Comparison of ENCODE assay signal across 1 cellular context in the genomic region with DNA sequence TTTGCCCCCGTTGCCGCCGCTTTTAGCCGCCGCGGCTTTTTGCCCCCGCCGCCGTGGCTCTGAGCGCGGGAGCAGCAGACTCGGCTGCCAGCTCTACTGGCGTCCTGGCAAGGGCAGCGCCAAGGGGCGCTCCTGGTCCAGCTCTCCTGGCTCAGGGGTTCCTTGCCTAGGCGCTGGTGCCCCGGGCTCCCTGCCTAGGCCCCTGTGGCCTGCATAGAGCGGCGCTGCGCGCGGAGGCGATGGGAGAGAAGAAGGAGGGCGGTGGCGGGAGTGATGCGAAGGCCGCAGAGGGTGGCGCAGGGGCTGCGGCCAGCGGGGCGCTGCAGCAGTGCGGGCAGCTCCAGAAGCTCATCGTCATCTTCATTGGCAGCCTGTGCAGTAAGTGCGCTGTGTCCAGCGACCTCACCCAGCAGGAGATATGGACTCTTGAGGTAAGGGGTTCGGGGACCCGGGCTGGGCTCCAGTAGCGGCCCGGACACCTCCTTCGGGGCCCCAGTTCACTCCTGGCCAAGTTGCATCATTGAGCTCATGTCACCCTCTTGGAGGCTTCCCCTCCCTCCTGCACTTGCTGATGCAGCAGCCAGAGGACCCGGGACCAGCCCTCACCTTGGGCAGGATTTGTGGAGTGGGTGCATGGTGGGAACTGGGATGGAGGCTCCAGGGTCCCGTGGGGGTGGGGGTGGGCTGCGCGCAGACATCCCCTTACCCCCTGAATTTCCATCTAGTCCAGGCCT.
TF ChIP-seq lines count a peak whose summit lies in the region.

No MANE protein-coding gene starts in this region.

TF ChIP-seq in HepG2, 621 proteins besides CTCF, POLR2A, EP300 and RAD21 (continued from another document):
- TF ChIP-seq NONO (IDR thresholded peaks at IDR 0.05) (no peak), NONO (CRISPR knock-in tag; conservative IDR thresholded peaks at IDR 0.05) (no peak), ZNF619 (CRISPR knock-in tag; IDR thresholded peaks at IDR 0.05) (no peak), ZNF563 (CRISPR knock-in tag; IDR thresholded peaks at IDR 0.05) (no peak)
- TF ChIP-seq, protein P1, sequence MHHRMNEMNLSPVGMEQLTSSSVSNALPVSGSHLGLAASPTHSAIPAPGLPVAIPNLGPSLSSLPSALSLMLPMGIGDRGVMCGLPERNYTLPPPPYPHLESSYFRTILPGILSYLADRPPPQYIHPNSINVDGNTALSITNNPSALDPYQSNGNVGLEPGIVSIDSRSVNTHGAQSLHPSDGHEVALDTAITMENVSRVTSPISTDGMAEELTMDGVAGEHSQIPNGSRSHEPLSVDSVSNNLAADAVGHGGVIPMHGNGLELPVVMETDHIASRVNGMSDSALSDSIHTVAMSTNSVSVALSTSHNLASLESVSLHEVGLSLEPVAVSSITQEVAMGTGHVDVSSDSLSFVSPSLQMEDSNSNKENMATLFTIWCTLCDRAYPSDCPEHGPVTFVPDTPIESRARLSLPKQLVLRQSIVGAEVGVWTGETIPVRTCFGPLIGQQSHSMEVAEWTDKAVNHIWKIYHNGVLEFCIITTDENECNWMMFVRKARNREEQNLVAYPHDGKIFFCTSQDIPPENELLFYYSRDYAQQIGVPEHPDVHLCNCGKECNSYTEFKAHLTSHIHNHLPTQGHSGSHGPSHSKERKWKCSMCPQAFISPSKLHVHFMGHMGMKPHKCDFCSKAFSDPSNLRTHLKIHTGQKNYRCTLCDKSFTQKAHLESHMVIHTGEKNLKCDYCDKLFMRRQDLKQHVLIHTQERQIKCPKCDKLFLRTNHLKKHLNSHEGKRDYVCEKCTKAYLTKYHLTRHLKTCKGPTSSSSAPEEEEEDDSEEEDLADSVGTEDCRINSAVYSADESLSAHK (CRISPR knock-in tag; IDR thresholded peaks at IDR 0.05; ENCODE audit: borderline replicate concordance): no peak
